Comparison of ENCODE assay signal across 29 cellular contexts in genomic region chr21:44357064-44357837, GRCh38. TPM values are rescaled to one million over a fixed set of nuclear protein-coding genes. Genes with fewer than 3 reads are reported as not detected.
DNase-seq lines count a peak whose midpoint lies in the region; ATAC-seq and TF ChIP-seq lines count a peak whose summit lies in the region.
"Had no signal": no experiment of that assay in that cellular context is flagged by ENCODE, and none has a peak within 500 bp of the region (broad histone marks: within the 10 kb centered on the region; RNA-seq: fewer than 3 reads in every experiment).

No MANE protein-coding gene starts in this region.

- H3K9me3 Mint-ChIP-seq in activated T-helper 1 cell treated with anti-CD3 and anti-CD28 coated beads, Interleukin-12 subunit alpha, Interleukin-12 subunit beta, Interleukin-2, Interleukin-4 antibody, amounts not matched to agents 30 ng/mL and 10 ng/mL and 1 ng/mL, durations not matched to agents 14 hours and 24 hours and 36 hours: no peaks in the 10 kb centered on the region
- H3K9me3 Mint-ChIP-seq in natural killer cell treated with Interleukin-12 subunit alpha and Interleukin-12 subunit beta and Interleukin-15 and Interleukin-18, amount 100 ng/mL, for 72 hours: no peaks in the 10 kb centered on the region
- H3K9me3 Mint-ChIP-seq in stimulated activated naive B cell treated with anti-CD40 and anti-IgM and Interleukin-4, amounts not matched to agents 10 μg/mL and 1 μg/mL and 100 μg/mL, for 72 hours: peaks cover 2 to 4% of the 10 kb centered on the region in 2 donors
- H3K9me3 Mint-ChIP-seq in activated T-helper 17 cell treated with anti-CD3 and anti-CD28 coated beads, Interleukin-2, amount 50 U/mL, for 72 hours: no peaks in the 10 kb centered on the region
- H3K9me3 Mint-ChIP-seq: CD8-positive, alpha-beta T cell had no signal

- peaks cover 67% of the 10 kb centered on the region for H3K4me1 ChIP-seq in BLaER1
- H3K4me1 ChIP-seq: Caco-2 had no signal

- 0 out of 2 replicates have a peak, but pooled peaks cover 8% of the 10 kb centered on the region for H4K20me1 ChIP-seq in BLaER1

- H3K9ac ChIP-seq in BLaER1: no peak overlapping the region

- H3K36me3 ChIP-seq in BLaER1 (peaks cover 48% of the 10 kb centered on the region), H7 (replicated peaks; ENCODE audit: control insufficient read depth, insufficient read depth, low read length) (no peaks in the 10 kb centered on the region)

- H3K27me3 ChIP-seq in BLaER1: no peaks in the 10 kb centered on the region
- no peaks in the 10 kb centered on the region for H3K27me3 ChIP-seq in H7 (ENCODE audit: control insufficient read depth, insufficient read depth, low read length)

- H3K4me1 Mint-ChIP-seq in activated T-helper 1 cell treated with anti-CD3 and anti-CD28 coated beads, Interleukin-12 subunit alpha, Interleukin-12 subunit beta, Interleukin-2, Interleukin-4 antibody, amounts not matched to agents 30 ng/mL and 10 ng/mL and 1 ng/mL, durations not matched to agents 14 hours and 24 hours and 36 hours (ENCODE audit: low read depth): peaks cover 54% of the 10 kb centered on the region
- H3K4me1 Mint-ChIP-seq in natural killer cell treated with Interleukin-12 subunit alpha and Interleukin-12 subunit beta and Interleukin-15 and Interleukin-18, amount 100 ng/mL, for 72 hours (ENCODE audit: low read depth in 2 of 2): peaks cover 33 to 52% of the 10 kb centered on the region in 2 donors
- H3K4me1 Mint-ChIP-seq in stimulated activated naive B cell treated with anti-CD40 and anti-IgM and Interleukin-4, amounts not matched to agents 10 μg/mL and 1 μg/mL and 100 μg/mL, for 72 hours: peaks cover 43 to 53% of the 10 kb centered on the region in 2 donors
- H3K4me1 Mint-ChIP-seq in activated T-helper 17 cell treated with anti-CD3 and anti-CD28 coated beads, Interleukin-2, amount 50 U/mL, for 72 hours: peaks cover 24% of the 10 kb centered on the region

- DNase-seq in H7 (peak; percentile 20), coronary artery (ENCODE audit: low spot score) (no peak), NCI-H2107 treated with DMSO at 0.1 percent for 48 hours (lab: John Stamatoyannopoulos, UW; ENCODE audit: unreplicated experiment) (no peak)
- DNase-seq in activated T-helper 1 cell treated with anti-CD3 and anti-CD28 coated beads, Interleukin-12 subunit alpha, Interleukin-12 subunit beta, Interleukin-2, Interleukin-4 antibody, amounts not matched to agents 30 ng/mL and 10 ng/mL and 1 ng/mL, durations not matched to agents 14 hours and 24 hours and 36 hours (ENCODE audit: low spot score): no peak
- no peak for DNase-seq in natural killer cell treated with Interleukin-12 subunit alpha and Interleukin-12 subunit beta and Interleukin-15 and Interleukin-18, amount 100 ng/mL, for 72 hours (ENCODE audit: low spot score)
- no peak for DNase-seq in stimulated activated naive B cell treated with anti-CD40 and anti-IgM and Interleukin-4, amounts not matched to agents 10 μg/mL and 1 μg/mL and 100 μg/mL, for 72 hours
- DNase-seq: C1 segment of cervical spinal cord; Caco-2; CD8-positive, alpha-beta T cell; DMS 273 treated with DMSO at 0.1 percent for 48 hours; DMS79; EL; GDM1; GOT3; HCEC 1CT; NCI-H1105; NCI-H1436 treated with DMSO at 0.1 percent for 48 hours; NCI-H187 treated with DMSO at 0.1 percent for 48 hours; NCI-H446; NCI-H526 treated with DMSO at 0.1 percent for 48 hours; SHP77 treated with DMSO at 0.1 percent for 48 hours; SW 1271 had no signal

- H3K27me3 Mint-ChIP-seq in activated T-helper 1 cell treated with anti-CD3 and anti-CD28 coated beads, Interleukin-12 subunit alpha, Interleukin-12 subunit beta, Interleukin-2, Interleukin-4 antibody, amounts not matched to agents 30 ng/mL and 10 ng/mL and 1 ng/mL, durations not matched to agents 14 hours and 24 hours and 36 hours (ENCODE audit: insufficient read depth): peaks cover 5% of the 10 kb centered on the region
- no peaks in the 10 kb centered on the region for H3K27me3 Mint-ChIP-seq in natural killer cell treated with Interleukin-12 subunit alpha and Interleukin-12 subunit beta and Interleukin-15 and Interleukin-18, amount 100 ng/mL, for 72 hours
- no peaks in the 10 kb centered on the region for H3K27me3 Mint-ChIP-seq in stimulated activated naive B cell treated with anti-CD40 and anti-IgM and Interleukin-4, amounts not matched to agents 10 μg/mL and 1 μg/mL and 100 μg/mL, for 72 hours
- no peaks in the 10 kb centered on the region for H3K27me3 Mint-ChIP-seq in activated T-helper 17 cell treated with anti-CD3 and anti-CD28 coated beads, Interleukin-2, amount 50 U/mL, for 72 hours

- peaks cover 16% of the 10 kb centered on the region; the same call in 1 of the 2 replicates for H3K9me3 ChIP-seq in BLaER1
- H3K9me3 ChIP-seq: Caco-2 had no signal

- peaks cover 17% of the 10 kb centered on the region for H3K36me3 Mint-ChIP-seq in activated T-helper 1 cell treated with anti-CD3 and anti-CD28 coated beads, Interleukin-12 subunit alpha, Interleukin-12 subunit beta, Interleukin-2, Interleukin-4 antibody, amounts not matched to agents 30 ng/mL and 10 ng/mL and 1 ng/mL, durations not matched to agents 14 hours and 24 hours and 36 hours (ENCODE audit: low read depth)
- peaks cover 4% of the 10 kb centered on the region for H3K36me3 Mint-ChIP-seq in natural killer cell treated with Interleukin-12 subunit alpha and Interleukin-12 subunit beta and Interleukin-15 and Interleukin-18, amount 100 ng/mL, for 72 hours
- peaks cover 0 to 3% of the 10 kb centered on the region in 2 donors for H3K36me3 Mint-ChIP-seq in stimulated activated naive B cell treated with anti-CD40 and anti-IgM and Interleukin-4, amounts not matched to agents 10 μg/mL and 1 μg/mL and 100 μg/mL, for 72 hours
- H3K36me3 Mint-ChIP-seq in activated T-helper 17 cell treated with anti-CD3 and anti-CD28 coated beads, Interleukin-2, amount 50 U/mL, for 72 hours (ENCODE audit: low read depth): peaks cover 46% of the 10 kb centered on the region
- H3K36me3 Mint-ChIP-seq: CD8-positive, alpha-beta T cell had no signal

- intact Hi-C loops in activated T-helper 1 cell treated with anti-CD3 and anti-CD28 coated beads, Interleukin-12 subunit alpha, Interleukin-12 subunit beta, Interleukin-2, Interleukin-4 antibody, amounts not matched to agents 30 ng/mL and 10 ng/mL and 1 ng/mL, durations not matched to agents 14 hours and 24 hours and 36 hours (cut with micrococcal nuclease): no loop called here

- no peak for TF ChIP-seq CTCF in coronary artery (IDR thresholded peaks at IDR 0.05)

- H3K4me3 ChIP-seq in BLaER1 (no peak overlapping the region), H7 (ENCODE audit: insufficient read depth, low read depth, low read length) (no peak overlapping the region), coronary artery (no peak overlapping the region)
- H3K4me3 ChIP-seq: GM12878, SK-N-MC had no signal

- no peak overlapping the region for H3K4me3 Mint-ChIP-seq in activated T-helper 1 cell treated with anti-CD3 and anti-CD28 coated beads, Interleukin-12 subunit alpha, Interleukin-12 subunit beta, Interleukin-2, Interleukin-4 antibody, amounts not matched to agents 30 ng/mL and 10 ng/mL and 1 ng/mL, durations not matched to agents 14 hours and 24 hours and 36 hours
- no peak overlapping the region for H3K4me3 Mint-ChIP-seq in natural killer cell treated with Interleukin-12 subunit alpha and Interleukin-12 subunit beta and Interleukin-15 and Interleukin-18, amount 100 ng/mL, for 72 hours
- H3K4me3 Mint-ChIP-seq in stimulated activated naive B cell treated with anti-CD40 and anti-IgM and Interleukin-4, amounts not matched to agents 10 μg/mL and 1 μg/mL and 100 μg/mL, for 72 hours: no peak overlapping the region
- no peak overlapping the region for H3K4me3 Mint-ChIP-seq in activated T-helper 17 cell treated with anti-CD3 and anti-CD28 coated beads, Interleukin-2, amount 50 U/mL, for 72 hours
- H3K4me3 Mint-ChIP-seq: CD8-positive, alpha-beta T cell had no signal

- peak overlapping the region; percentile 40 for H3K27ac Mint-ChIP-seq in activated T-helper 1 cell treated with anti-CD3 and anti-CD28 coated beads, Interleukin-12 subunit alpha, Interleukin-12 subunit beta, Interleukin-2, Interleukin-4 antibody, amounts not matched to agents 30 ng/mL and 10 ng/mL and 1 ng/mL, durations not matched to agents 14 hours and 24 hours and 36 hours
- peak overlapping the region; percentile 44 to 86 for H3K27ac Mint-ChIP-seq in natural killer cell treated with Interleukin-12 subunit alpha and Interleukin-12 subunit beta and Interleukin-15 and Interleukin-18, amount 100 ng/mL, for 72 hours
- H3K27ac Mint-ChIP-seq in stimulated activated naive B cell treated with anti-CD40 and anti-IgM and Interleukin-4, amounts not matched to agents 10 μg/mL and 1 μg/mL and 100 μg/mL, for 72 hours: no peak overlapping the region
- no peak overlapping the region for H3K27ac Mint-ChIP-seq in activated T-helper 17 cell treated with anti-CD3 and anti-CD28 coated beads, Interleukin-2, amount 50 U/mL, for 72 hours
- H3K27ac Mint-ChIP-seq: CD8-positive, alpha-beta T cell had no signal

- H3K4me2 ChIP-seq in BLaER1: peak overlapping the region; percentile 37; the same call in 1 of the 2 replicates

- H3K27ac ChIP-seq in BLaER1: no peak overlapping the region
- H3K27ac ChIP-seq in coronary artery: no peak overlapping the region
- H3K27ac ChIP-seq: RWPE1, SK-N-MC had no signal

- no peak for ATAC-seq in natural killer cell treated with Interleukin-12 subunit alpha and Interleukin-12 subunit beta and Interleukin-15 and Interleukin-18, amount 100 ng/mL, for 72 hours
- no peak for ATAC-seq in stimulated activated naive B cell treated with anti-CD40 and anti-IgM and Interleukin-4, amounts not matched to agents 10 μg/mL and 1 μg/mL and 100 μg/mL, for 72 hours (replicated peaks)
- no peak for ATAC-seq in activated T-helper 17 cell treated with anti-CD3 and anti-CD28 coated beads, Interleukin-2, amount 50 U/mL, for 72 hours (replicated peaks)
- ATAC-seq: CD8-positive, alpha-beta T cell; Panc1 had no signal

RNA-seq across cellular contexts. Expression of gene TRPM2, which starts 3.8 kb away (rescaled TPM):
- total RNA-seq in H7 (2014; rRNA removed; shearing (Covaris generic)): 0.42 and 0.48 TPM in 2 replicates
- 11.6 and 15.2 TPM in 2 replicates for total RNA-seq in activated T-helper 1 cell treated with anti-CD3 and anti-CD28 coated beads, Interleukin-12 subunit alpha, Interleukin-12 subunit beta, Interleukin-2, Interleukin-4 antibody, amounts not matched to agents 30 ng/mL and 10 ng/mL and 1 ng/mL, durations not matched to agents 14 hours and 24 hours and 36 hours
- 10 to 100 TPM; 14.7 to 15.8 TPM for total RNA-seq in natural killer cell treated with Interleukin-12 subunit alpha and Interleukin-12 subunit beta and Interleukin-15 and Interleukin-18, amount 100 ng/mL, for 72 hours
- total RNA-seq in activated T-helper 17 cell treated with anti-CD3 and anti-CD28 coated beads, Interleukin-2, amount 50 U/mL, for 72 hours: 10 to 100 TPM; 10.7 to 25.6 TPM
- total RNA-seq: LHCN-M2 had no signal

RNA-seq across cellular contexts. Expression of gene CFAP410, which starts 18.1 kb away (rescaled TPM):
- 17.2 and 20.3 TPM in 2 replicates for total RNA-seq in H7 (2014; rRNA removed; shearing (Covaris generic))
- 13.3 and 17.8 TPM in 2 replicates for total RNA-seq in activated T-helper 1 cell treated with anti-CD3 and anti-CD28 coated beads, Interleukin-12 subunit alpha, Interleukin-12 subunit beta, Interleukin-2, Interleukin-4 antibody, amounts not matched to agents 30 ng/mL and 10 ng/mL and 1 ng/mL, durations not matched to agents 14 hours and 24 hours and 36 hours
- 10 to 100 TPM; 19.6 to 28.4 TPM for total RNA-seq in natural killer cell treated with Interleukin-12 subunit alpha and Interleukin-12 subunit beta and Interleukin-15 and Interleukin-18, amount 100 ng/mL, for 72 hours
- total RNA-seq in activated T-helper 17 cell treated with anti-CD3 and anti-CD28 coated beads, Interleukin-2, amount 50 U/mL, for 72 hours: 10 to 100 TPM; 13.7 to 16.4 TPM

RNA-seq across cellular contexts. Expression of gene PFKL, which starts 57.4 kb away (rescaled TPM):
- total RNA-seq in H7 (2014; rRNA removed; shearing (Covaris generic)): 149 and 158 TPM in 2 replicates
- total RNA-seq in activated T-helper 1 cell treated with anti-CD3 and anti-CD28 coated beads, Interleukin-12 subunit alpha, Interleukin-12 subunit beta, Interleukin-2, Interleukin-4 antibody, amounts not matched to agents 30 ng/mL and 10 ng/mL and 1 ng/mL, durations not matched to agents 14 hours and 24 hours and 36 hours: 132 and 139 TPM in 2 replicates
- 100 to 1,000 TPM; 134 to 139 TPM for total RNA-seq in natural killer cell treated with Interleukin-12 subunit alpha and Interleukin-12 subunit beta and Interleukin-15 and Interleukin-18, amount 100 ng/mL, for 72 hours
- total RNA-seq in activated T-helper 17 cell treated with anti-CD3 and anti-CD28 coated beads, Interleukin-2, amount 50 U/mL, for 72 hours: 100 to 1,000 TPM; 150 to 184 TPM

Comparison
In these comparisons a context has a peak if more than half of its experiments do, and no peak if none do; other contexts are left out.
1. H3K27ac Mint-ChIP-seq: peak in activated T-helper 1 cell treated with anti-CD3 and anti-CD28 coated beads, Interleukin-12 subunit alpha, Interleukin-12 subunit beta, Interleukin-2, Interleukin-4 antibody, amounts not matched to agents 30 ng/mL and 10 ng/mL and 1 ng/mL, durations not matched to agents 14 hours and 24 hours and 36 hours (single experiment) and natural killer cell treated with Interleukin-12 subunit alpha and Interleukin-12 subunit beta and Interleukin-15 and Interleukin-18, amount 100 ng/mL, for 72 hours (2 of 2); none in stimulated activated naive B cell treated with anti-CD40 and anti-IgM and Interleukin-4, amounts not matched to agents 10 μg/mL and 1 μg/mL and 100 μg/mL, for 72 hours (single experiment) and activated T-helper 17 cell treated with anti-CD3 and anti-CD28 coated beads, Interleukin-2, amount 50 U/mL, for 72 hours (single experiment).